Comparison of ENCODE assay signal across 13 cellular contexts in genomic region chr17:78411241-78411855, GRCh38. TPM values are rescaled to one million over a fixed set of nuclear protein-coding genes. Genes with fewer than 3 reads are reported as not detected.
DNase-seq lines count a peak whose midpoint lies in the region; ATAC-seq and TF ChIP-seq lines count a peak whose summit lies in the region.
"Had no signal": no experiment of that assay in that cellular context is flagged by ENCODE, and none has a peak within 500 bp of the region (broad histone marks: within the 10 kb centered on the region; RNA-seq: fewer than 3 reads in every experiment).

No MANE protein-coding gene starts in this region.

- POLR2A ChIA-PET in CD8-positive, alpha-beta memory T cell (lab: Charles Lee), result no interaction called here
- POLR2A ChIA-PET in WTC11 (lab: Charles Lee), result interaction anchor here (0.9 to 1.1 kb wide), 2 partner anchors 39 to 51 kb away, joined by 3 to 10 read pairs; no protein-coding TSS in a partner anchor

- no peaks in the 10 kb centered on the region for H3K27me3 Mint-ChIP-seq in CD8-positive, alpha-beta memory T cell
- H3K27me3 Mint-ChIP-seq in WTC11 (ENCODE audit: low read depth), result no peaks in the 10 kb centered on the region
- H3K27me3 Mint-ChIP-seq: activated B cell treated with CpG ODN at 0.5 μM for 24 hours had no signal

- peaks cover 76% of the 10 kb centered on the region for H3K79me2 ChIP-seq in osteoblast (ENCODE audit: insufficient read depth, low read length)

- H3K4me2 ChIP-seq in osteoblast (ENCODE audit: insufficient read depth, low read length), result no peak overlapping the region

- TF ChIP-seq CTCF in WTC11 (IDR thresholded peaks at IDR 0.05) (no peak), left ventricle myocardium inferior (IDR thresholded peaks at IDR 0.05; ENCODE audit: borderline replicate concordance) (no peak), osteoblast (IDR thresholded peaks at IDR 0.05; ENCODE audit: extremely low read depth, low read depth, low read length) (no peak)

- no peaks in the 10 kb centered on the region for H3K27me3 ChIP-seq in CD8-positive, alpha-beta memory T cell (ENCODE audit: insufficient read depth, low read length, poor library complexity, severe bottlenecking)
- H3K27me3 ChIP-seq in left ventricle myocardium inferior (ENCODE audit: low read depth) (no peaks in the 10 kb centered on the region), osteoblast (ENCODE audit: insufficient read depth, low read length) (no peaks in the 10 kb centered on the region)

- H3K4me1 Mint-ChIP-seq in CD8-positive, alpha-beta memory T cell, result peaks cover 54 to 82% (median 73%) of the 10 kb centered on the region in 3 donors
- peaks cover 17% of the 10 kb centered on the region for H3K4me1 Mint-ChIP-seq in WTC11

- H3K4me3 ChIP-seq in CD8-positive, alpha-beta memory T cell (ENCODE audit: low read length), result no peak overlapping the region
- H3K4me3 ChIP-seq in left ventricle myocardium inferior (no peak overlapping the region), osteoblast (ENCODE audit: insufficient read depth, low read length) (no peak overlapping the region)

- H3K4me3 Mint-ChIP-seq in CD8-positive, alpha-beta memory T cell, result no peak overlapping the region
- H3K4me3 Mint-ChIP-seq in WTC11, result no peak overlapping the region
- H3K4me3 Mint-ChIP-seq: activated B cell treated with CpG ODN at 0.5 μM for 24 hours, immature natural killer cell had no signal

- H3K9me3 ChIP-seq in CD8-positive, alpha-beta memory T cell (ENCODE audit: low read length), result no peaks in the 10 kb centered on the region
- no peaks in the 10 kb centered on the region for H3K9me3 ChIP-seq in left ventricle myocardium inferior (replicated peaks)
- no peaks in the 10 kb centered on the region for H3K9me3 ChIP-seq in osteoblast (ENCODE audit: low read depth, low read length)

- DNase-seq in CD8-positive, alpha-beta memory T cell, result no peak
- DNase-seq in WTC11 (ENCODE audit: low spot score) (no peak), left ventricle myocardium inferior (no peak), osteoblast (ENCODE audit: insufficient read length, low spot score, missing footprints) (peak; percentile 70), NCI-H1436 (lab: John Stamatoyannopoulos, UW) (no peak)
- DNase-seq: activated B cell treated with CpG ODN at 0.5 μM for 24 hours, Calu3, immature natural killer cell, NCI-H2029 treated with DMSO at 0.1 percent for 48 hours had no signal

- ATAC-seq in WTC11, result no peak; the same call in 1 of the 2 replicates
- no peak for ATAC-seq in GM21390 (IDR thresholded peaks at IDR 0.05; ENCODE audit: unreplicated experiment)
- ATAC-seq in GM21447 (IDR thresholded peaks at IDR 0.05; ENCODE audit: unreplicated experiment), result no peak
- no peak for ATAC-seq in GM18861 (IDR thresholded peaks at IDR 0.05; ENCODE audit: unreplicated experiment)
- ATAC-seq: Panc1 had no signal

- no peaks in the 10 kb centered on the region for H3K9me3 Mint-ChIP-seq in CD8-positive, alpha-beta memory T cell
- H3K9me3 Mint-ChIP-seq in WTC11, result no peaks in the 10 kb centered on the region
- H3K9me3 Mint-ChIP-seq: activated B cell treated with CpG ODN at 0.5 μM for 24 hours, immature natural killer cell had no signal

- no peaks in the 10 kb centered on the region for H3K36me3 ChIP-seq in CD8-positive, alpha-beta memory T cell (ENCODE audit: insufficient read depth, low read length)
- H3K36me3 ChIP-seq in left ventricle myocardium inferior (peaks cover 7% of the 10 kb centered on the region), osteoblast (ENCODE audit: insufficient read depth, low read length) (peaks cover 5% of the 10 kb centered on the region)

- peaks cover 42% of the 10 kb centered on the region for H4K20me1 ChIP-seq in osteoblast (ENCODE audit: insufficient read depth, low read length)

- CTCF ChIA-PET in CD8-positive, alpha-beta memory T cell (lab: Charles Lee), result interaction anchor here (1.2 to 1.5 kb wide), 2 partner anchors 10 to 11 kb away, joined by 3 to 4 read pairs; no protein-coding TSS in a partner anchor
- CTCF ChIA-PET in WTC11 (lab: Charles Lee), result interaction anchor here (0.5 to 2.0 kb wide), 12 partner anchors 7 to 571 kb away, joined by 3 to 11 read pairs (median 4); no protein-coding TSS in a partner anchor

- no peak overlapping the region for H2AFZ ChIP-seq in osteoblast (ENCODE audit: low read length)

- intact Hi-C loops in left ventricle myocardium inferior (cut with micrococcal nuclease), result no loop called here

- H3K4me1 ChIP-seq in CD8-positive, alpha-beta memory T cell (ENCODE audit: insufficient read depth, low read length), result peaks cover 46% of the 10 kb centered on the region
- H3K4me1 ChIP-seq in left ventricle myocardium inferior (peaks cover 88% of the 10 kb centered on the region), osteoblast (ENCODE audit: insufficient read depth, low read length) (peaks cover 21% of the 10 kb centered on the region)

- peaks cover 0 to 65% (median 6%) of the 10 kb centered on the region in 3 donors for H3K36me3 Mint-ChIP-seq in CD8-positive, alpha-beta memory T cell
- H3K36me3 Mint-ChIP-seq in WTC11, result peaks cover 8% of the 10 kb centered on the region
- H3K36me3 Mint-ChIP-seq: immature natural killer cell had no signal

- no peak overlapping the region for H3K27ac ChIP-seq in CD8-positive, alpha-beta memory T cell (ENCODE audit: low read depth, low read length)
- peak overlapping the region; percentile 88 for H3K27ac ChIP-seq in left ventricle myocardium inferior (replicated peaks)
- H3K27ac ChIP-seq in osteoblast (ENCODE audit: low read depth, low read length), result no peak overlapping the region

- H3K27ac Mint-ChIP-seq in CD8-positive, alpha-beta memory T cell, result peak overlapping the region in 5 of 8 donors; percentile 12 to 91 (median 40)
- peak overlapping the region; percentile 90 for H3K27ac Mint-ChIP-seq in WTC11
- H3K27ac Mint-ChIP-seq: activated B cell treated with CpG ODN at 0.5 μM for 24 hours had no signal

TF ChIP-seq in WTC11, 78 proteins besides CTCF, POLR2A, EP300 and RAD21 (continues in another document):
- TF ChIP-seq PREB (CRISPR knock-in tag; IDR thresholded peaks at IDR 0.05; ENCODE audit: borderline replicate concordance) (no peak), TEAD4 (CRISPR knock-in tag; IDR thresholded peaks at IDR 0.05) (no peak), FOXK1 (CRISPR knock-in tag; IDR thresholded peaks at IDR 0.05) (no peak), CREM (CRISPR knock-in tag; IDR thresholded peaks at IDR 0.05) (no peak), ZNF416 (CRISPR knock-in tag; IDR thresholded peaks at IDR 0.05) (no peak), GABPB1 (CRISPR knock-in tag; IDR thresholded peaks at IDR 0.05) (no peak), JAZF1 (CRISPR knock-in tag; IDR thresholded peaks at IDR 0.05) (no peak), MXD4 (CRISPR knock-in tag; IDR thresholded peaks at IDR 0.05; ENCODE audit: borderline replicate concordance) (no peak), ZNF281 (CRISPR knock-in tag; IDR thresholded peaks at IDR 0.05) (no peak), ZNF671 (CRISPR knock-in tag; IDR thresholded peaks at IDR 0.05) (no peak), RORB (CRISPR knock-in tag; IDR thresholded peaks at IDR 0.05) (no peak), CDX4 (CRISPR knock-in tag; IDR thresholded peaks at IDR 0.05; ENCODE audit: borderline replicate concordance) (no peak), ZNF317 (CRISPR knock-in tag; IDR thresholded peaks at IDR 0.05; ENCODE audit: borderline replicate concordance, low read depth) (no peak), SP1 (CRISPR knock-in tag; conservative IDR thresholded peaks at IDR 0.05) (no peak), ZNF232 (CRISPR knock-in tag; IDR thresholded peaks at IDR 0.05) (no peak), OVOL2 (CRISPR knock-in tag; IDR thresholded peaks at IDR 0.05; ENCODE audit: borderline replicate concordance) (no peak)

RNA-seq across cellular contexts. Expression of gene PGS1, which starts 32.9 kb away (rescaled TPM):
- 10 to 100 TPM; 48.2 to 51.5 TPM for total RNA-seq in CD8-positive, alpha-beta memory T cell
- polyA plus RNA-seq in CD8-positive, alpha-beta memory T cell, result 31.5 TPM
- total RNA-seq in WTC11 (2021), result 45.4 to 51.4 TPM (median 47.0 TPM) in 3 replicates
- 17.1 TPM for total RNA-seq in left ventricle myocardium inferior
- total RNA-seq in osteoblast, result 34.4 and 39.5 TPM in 2 replicates

RNA-seq across cellular contexts. Expression of gene SOCS3, which starts 51.5 kb away (rescaled TPM):
- total RNA-seq in CD8-positive, alpha-beta memory T cell, result 10 to 100 TPM; 26.9 to 27.4 TPM
- polyA plus RNA-seq in CD8-positive, alpha-beta memory T cell, result 38.9 TPM
- total RNA-seq in WTC11 (2021) (23.8 to 24.6 TPM (median 24.2 TPM) in 3 replicates), left ventricle myocardium inferior (9.5 TPM), osteoblast (78.1 and 95.2 TPM in 2 replicates)
